ENCODE assay signal across 8 cellular contexts in genomic region chr1:45522324-45523104, GRCh38. TPM values are rescaled to one million over a fixed set of nuclear protein-coding genes. Genes with fewer than 3 reads are reported as not detected.
DNase-seq lines count a peak whose midpoint lies in the region; ATAC-seq, FAIRE-seq and TF ChIP-seq lines count a peak whose summit lies in the region.

No MANE protein-coding gene starts in this region.

- ATAC-seq in GM19463 (IDR thresholded peaks at IDR 0.05; ENCODE audit: unreplicated experiment) (peak; percentile 16), HG03571 (IDR thresholded peaks at IDR 0.05; ENCODE audit: unreplicated experiment) (no peak)

- DNase-seq in AG04449 (ENCODE audit: low read depth, low spot score), result no peak
- DNase-seq in hepatic stellate cell (ENCODE audit: low spot score), result peak; percentile 49
- no peak for DNase-seq in small intestine
- DNase-seq in mucosa of gallbladder (ENCODE audit: low spot score), result no peak
- DNase-seq in HEK293T (ENCODE audit: extremely low spot score), result no peak

- H3K9me3 ChIP-seq in small intestine (ENCODE audit: control insufficient read depth, low read depth), result no peaks in the 10 kb centered on the region

- H3K36me3 ChIP-seq in small intestine (ENCODE audit: control insufficient read depth in 2 of 2, insufficient read depth in 2 of 2, low read length in 2 of 2), result peaks cover 0 to 2% of the 10 kb centered on the region in 2 donors

- CTCF ChIA-PET in AG04449 (lab: Yijun Ruan, JAX), result interaction anchor here (0.6 to 4.7 kb wide), 5 partner anchors 10 to 174 kb away, joined by 3 to 41 read pairs (median 13); no protein-coding TSS in a partner anchor
- CTCF ChIA-PET in HEK293T (lab: Yijun Ruan, JAX), result interaction anchor here (0.5 to 2.1 kb wide), 3 partner anchors 11 to 47 kb away, joined by 4 to 6 read pairs (median 4); no protein-coding TSS in a partner anchor

- no peaks in the 10 kb centered on the region for H3K4me1 ChIP-seq in small intestine (ENCODE audit: control insufficient read depth in 2 of 2, insufficient read depth in 1 of 2, low read depth in 1 of 2, low read length in 1 of 2)

- FAIRE-seq in small intestine (lab: Jason Lieb, UNC), result no peak

- 78 to 79% (median 78%) methylated on average over 21 of the region's 21 CpGs for WGBS in small intestine, 3 donors

- no peak for TF ChIP-seq CTCF in AG04449 (IDR thresholded peaks at IDR 0.05; ENCODE audit: insufficient read depth, low read length, missing control alignments)
- no peak for TF ChIP-seq CTCF in VCaP (conservative IDR thresholded peaks at IDR 0.05)

- POLR2A ChIA-PET in AG04449 (lab: Yijun Ruan, JAX), result interaction anchor here (0.6 to 5.1 kb wide), 41 partner anchors 7 to 792 kb away, joined by 3 to 56 read pairs (median 6); partner anchors contain the start of genes AKR1A1, CCDC163, GPBP1L1 and HECTD3
- POLR2A ChIA-PET in HEK293T (lab: Yijun Ruan, JAX), result interaction anchor here (0.6 to 5.7 kb wide), 38 partner anchors 8 to 801 kb away, joined by 3 to 68 read pairs (median 6); partner anchors contain the start of genes AKR1A1, CCDC163, GPBP1L1 and HECTD3

- no peaks in the 10 kb centered on the region for H3K27me3 ChIP-seq in small intestine (ENCODE audit: control insufficient read depth in 2 of 2, insufficient read depth in 2 of 2, low read length in 2 of 2)

- H3K27ac ChIP-seq in VCaP (peak overlapping the region; percentile 87), small intestine (ENCODE audit: low read depth in 1 of 2, low read length in 1 of 2) (peak overlapping the region; percentile 89 to 92)

- H3K4me3 ChIP-seq in AG04449 (ENCODE audit: low read depth, low read length), result peak overlapping the region; percentile 95
- H3K4me3 ChIP-seq in small intestine (ENCODE audit: low read depth in 1 of 2, low read length in 2 of 2), result peak overlapping the region in 1 of 2 donors; percentile 79

TF ChIP-seq in HEK293T, 16 proteins besides CTCF, POLR2A, EP300 and RAD21:
- TF ChIP-seq FOXA1 (IDR thresholded peaks at IDR 0.05) (no peak), SP1 (IDR thresholded peaks at IDR 0.05) (no peak)

RNA-seq across cellular contexts. Expression of gene PRDX1, which starts 0.8 kb away (rescaled TPM):
- polyA plus RNA-seq in small intestine, result 1,000 to 10,000 TPM in 1 of 3 donors, 100 to 1,000 TPM in 2; 677 to 1,200 (median 884) TPM
- 435 TPM for total RNA-seq in mucosa of gallbladder

RNA-seq across cellular contexts. Expression of gene MMACHC, which starts 22.4 kb away (rescaled TPM):
- polyA plus RNA-seq in small intestine, result 1 to 10 TPM; 1.3 to 8.8 (median 1.6) TPM
- 7.5 TPM for total RNA-seq in mucosa of gallbladder

RNA-seq across cellular contexts. Expression of gene CCDC163, which starts 22.6 kb away (rescaled TPM):
- 1 to 10 TPM in 2 of 3 donors, under 1 TPM in 1; 0.67 to 4.8 (median 1.6) TPM for polyA plus RNA-seq in small intestine
- 0.89 TPM for total RNA-seq in mucosa of gallbladder

RNA-seq across cellular contexts. Expression of gene AKR1A1, which starts 28.1 kb away (rescaled TPM):
- polyA plus RNA-seq in small intestine, result 100 to 1,000 TPM; 241 to 636 (median 364) TPM
- 175 TPM for total RNA-seq in mucosa of gallbladder

RNA-seq across cellular contexts. Expression of gene TESK2, which starts 31.6 kb away (rescaled TPM):
- 10 to 100 TPM in 2 of 3 donors, 1 to 10 TPM in 1; 5.5 to 22.1 (median 12.7) TPM for polyA plus RNA-seq in small intestine
- 6.0 TPM for total RNA-seq in mucosa of gallbladder
